ENCODE assay signal across 27 cellular contexts in the genomic region with DNA sequence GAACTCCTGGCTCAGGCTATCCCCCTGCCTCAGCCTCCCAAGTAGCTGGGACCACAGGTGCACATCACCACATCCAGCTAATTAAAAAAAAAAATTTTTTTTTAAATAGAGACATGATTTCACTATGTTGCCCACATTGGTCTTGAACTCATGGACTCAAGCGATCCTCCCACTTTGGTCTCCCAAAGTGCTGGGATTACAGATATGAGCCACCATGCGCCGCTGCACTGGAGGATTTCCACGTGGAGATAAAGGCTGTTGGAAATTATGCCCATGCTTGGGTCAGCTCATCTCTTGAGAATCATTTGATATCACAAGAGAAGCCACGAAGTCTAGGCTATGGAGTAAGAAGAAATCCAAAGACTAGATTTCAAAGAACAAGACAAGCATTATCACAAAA.
"Had no signal": no experiment of that assay in that cellular context is flagged by ENCODE, and none has a peak within 500 bp of the region (broad histone marks: within the 10 kb centered on the region; RNA-seq: fewer than 3 reads in every experiment).

No MANE protein-coding gene starts in this region.

- H3K4me3 Mint-ChIP-seq: stimulated activated effector memory CD8-positive, alpha-beta T cell treated with anti-CD3 and anti-CD28 coated beads, Interleukin-12 subunit alpha, Interleukin-12 subunit beta, amount 100 ng/mL, for 72 hours; stimulated activated memory B cell treated with anti-CD40 and anti-IgM and Interleukin-4, amounts not matched to agents 10 μg/mL and 1 μg/mL and 100 μg/mL, for 72 hours; stimulated activated naive B cell treated with anti-CD40 and anti-IgM and Interleukin-4, amounts not matched to agents 10 μg/mL and 1 μg/mL and 100 μg/mL, for 72 hours; stimulated activated naive CD8-positive, alpha-beta T cell treated with anti-CD3 and anti-CD28 coated beads, Interleukin-15, amount 100 ng/mL, for 72 hours; stimulated activated naive CD8-positive, alpha-beta T cell treated with anti-CD3 and anti-CD28 coated beads, Interleukin-15, Interleukin-2, amounts not matched to agents 100 ng/mL and 50 ng/mL, for 24 hours; type B pancreatic cell had no signal

- DNase-seq: stimulated activated CD4-positive, alpha-beta T cell treated with anti-CD3 and anti-CD28 coated beads, Interleukin-2, amount 100 ng/mL, for 48 hours; stimulated activated CD4-positive, alpha-beta T cell treated with anti-CD3 and anti-CD28 coated beads, Interleukin-4, amount 100 ng/mL, for 1 hour; stimulated activated CD4-positive, alpha-beta T cell treated with anti-CD3 and anti-CD28 coated beads, Interleukin-4, amount 100 ng/mL, for 24 hours; stimulated activated CD4-positive, alpha-beta T cell treated with anti-CD3 and anti-CD28 coated beads, Interleukin-4, amount 100 ng/mL, for 4 hours; stimulated activated CD8-positive, alpha-beta memory T cell treated with anti-CD3 and anti-CD28 coated beads, Interleukin-4, amount 100 ng/mL, for 48 hours; stimulated activated naive B cell treated with anti-CD40 and anti-IgM and Interleukin-4, amounts not matched to agents 10 μg/mL and 1 μg/mL and 100 μg/mL, for 72 hours; stimulated activated naive CD4-positive, alpha-beta T cell; stimulated activated naive CD4-positive, alpha-beta T cell treated with Interleukin-2 at 50 U/mL for 16 hours; stimulated activated naive CD8-positive, alpha-beta T cell treated with anti-CD3 and anti-CD28 coated beads, Interleukin-15, amount 100 ng/mL, for 72 hours; stimulated activated naive CD8-positive, alpha-beta T cell treated with anti-CD3 and anti-CD28 coated beads, Interleukin-15, Interleukin-2, amounts not matched to agents 100 U/mL and 50 U/mL, for 24 hours; stomach; testis; thyroid gland; tibial artery; transverse colon; trophoblast cell; upper lobe of left lung; upper lobe of right lung; uterus had no signal

- H3K36me3 Mint-ChIP-seq: stimulated activated effector memory CD8-positive, alpha-beta T cell treated with anti-CD3 and anti-CD28 coated beads, Interleukin-12 subunit alpha, Interleukin-12 subunit beta, amount 100 ng/mL, for 72 hours; stimulated activated memory B cell treated with anti-CD40 and anti-IgM and Interleukin-4, amounts not matched to agents 10 μg/mL and 1 μg/mL and 100 μg/mL, for 72 hours; type B pancreatic cell had no signal

- H3K9me3 ChIP-seq: stomach, suprapubic skin, testis, thoracic aorta, thyroid gland, tibial artery, tibial nerve, transverse colon, upper lobe of left lung, upper lobe of right lung, uterus, vagina had no signal

- H3K27ac Mint-ChIP-seq: stimulated activated effector memory CD8-positive, alpha-beta T cell treated with anti-CD3 and anti-CD28 coated beads, Interleukin-12 subunit alpha, Interleukin-12 subunit beta, amount 100 ng/mL, for 72 hours; stimulated activated memory B cell treated with anti-CD40 and anti-IgM and Interleukin-4, amounts not matched to agents 10 μg/mL and 1 μg/mL and 100 μg/mL, for 72 hours; stimulated activated naive B cell treated with anti-CD40 and anti-IgM and Interleukin-4, amounts not matched to agents 10 μg/mL and 1 μg/mL and 100 μg/mL, for 72 hours; stimulated activated naive CD8-positive, alpha-beta T cell treated with anti-CD3 and anti-CD28 coated beads, Interleukin-15, amount 100 ng/mL, for 72 hours; stimulated activated naive CD8-positive, alpha-beta T cell treated with anti-CD3 and anti-CD28 coated beads, Interleukin-15, Interleukin-2, amounts not matched to agents 100 ng/mL and 50 ng/mL, for 24 hours; type B pancreatic cell had no signal

- H3K4me3 ChIP-seq: stomach, suprapubic skin, testis, thoracic aorta, thyroid gland, tibial artery, tibial nerve, transverse colon, upper lobe of left lung, upper lobe of right lung, uterus, vagina had no signal

- ATAC-seq: stimulated activated effector memory CD8-positive, alpha-beta T cell treated with anti-CD3 and anti-CD28 coated beads, Interleukin-12 subunit alpha, Interleukin-12 subunit beta, amount 100 ng/mL, for 72 hours; stimulated activated naive B cell treated with anti-CD40 and anti-IgM and Interleukin-4, amounts not matched to agents 10 μg/mL and 1 μg/mL and 100 μg/mL, for 72 hours; stimulated activated naive CD8-positive, alpha-beta T cell treated with anti-CD3 and anti-CD28 coated beads, Interleukin-15, amount 100 ng/mL, for 72 hours; stimulated activated naive CD8-positive, alpha-beta T cell treated with anti-CD3 and anti-CD28 coated beads, Interleukin-15, Interleukin-2, amounts not matched to agents 100 U/mL and 50 U/mL, for 24 hours; upper lobe of right lung had no signal

- H3K27ac ChIP-seq: stomach, suprapubic skin, testis, thoracic aorta, thyroid gland, tibial artery, tibial nerve, transverse colon, upper lobe of left lung, upper lobe of right lung, uterus, vagina had no signal

- H3K27me3 ChIP-seq: stomach, suprapubic skin, testis, thyroid gland, tibial artery, tibial nerve, transverse colon, upper lobe of left lung, upper lobe of right lung, uterus, vagina had no signal

- H3K36me3 ChIP-seq: stomach, suprapubic skin, thoracic aorta, thyroid gland, tibial artery, tibial nerve, transverse colon, upper lobe of left lung, upper lobe of right lung, uterus, vagina had no signal

- H3K4me1 ChIP-seq: stomach, suprapubic skin, testis, thyroid gland, tibial nerve, transverse colon, upper lobe of left lung, upper lobe of right lung, uterus, vagina had no signal

- H3K27me3 Mint-ChIP-seq: stimulated activated memory B cell treated with anti-CD40 and anti-IgM and Interleukin-4, amounts not matched to agents 10 μg/mL and 1 μg/mL and 100 μg/mL, for 72 hours; stimulated activated naive CD8-positive, alpha-beta T cell treated with anti-CD3 and anti-CD28 coated beads, Interleukin-15, amount 100 ng/mL, for 72 hours; stimulated activated naive CD8-positive, alpha-beta T cell treated with anti-CD3 and anti-CD28 coated beads, Interleukin-15, Interleukin-2, amounts not matched to agents 100 ng/mL and 50 ng/mL, for 24 hours; type B pancreatic cell had no signal

- H3K9me3 Mint-ChIP-seq: stimulated activated effector memory CD8-positive, alpha-beta T cell treated with anti-CD3 and anti-CD28 coated beads, Interleukin-12 subunit alpha, Interleukin-12 subunit beta, amount 100 ng/mL, for 72 hours; stimulated activated memory B cell treated with anti-CD40 and anti-IgM and Interleukin-4, amounts not matched to agents 10 μg/mL and 1 μg/mL and 100 μg/mL, for 72 hours; stimulated activated naive B cell treated with anti-CD40 and anti-IgM and Interleukin-4, amounts not matched to agents 10 μg/mL and 1 μg/mL and 100 μg/mL, for 72 hours; stimulated activated naive CD8-positive, alpha-beta T cell treated with anti-CD3 and anti-CD28 coated beads, Interleukin-15, amount 100 ng/mL, for 72 hours; stimulated activated naive CD8-positive, alpha-beta T cell treated with anti-CD3 and anti-CD28 coated beads, Interleukin-15, Interleukin-2, amounts not matched to agents 100 ng/mL and 50 ng/mL, for 24 hours; type B pancreatic cell had no signal
